In genomic region chr17:76556759-76557367, GRCh38 we compare ENCODE assay signal across 8 cellular contexts. TPM values are rescaled to one million over a fixed set of nuclear protein-coding genes. Genes with fewer than 3 reads are reported as not detected.
DNase-seq lines count a peak whose midpoint lies in the region; ATAC-seq and TF ChIP-seq lines count a peak whose summit lies in the region.

No MANE protein-coding gene starts in this region.

- DNase-seq in GM12864 (ENCODE audit: low read depth), result no peak
- peak; percentile 41 for DNase-seq in RPMI7951 (ENCODE audit: low read depth)
- peak; percentile 70 to 80 for DNase-seq in cardiac fibroblast (ENCODE audit: low read depth in 2 of 2)
- peak in 1 of 3 donors; percentile 57 for DNase-seq in right lobe of liver
- DNase-seq in thoracic aorta (ENCODE audit: low spot score), result no peak
- no peak for DNase-seq in T1000 (lab: John Stamatoyannopoulos, UW)

- ATAC-seq in HG02678 (IDR thresholded peaks at IDR 0.05; ENCODE audit: unreplicated experiment), result peak; percentile 5
- ATAC-seq in right lobe of liver, result peak; percentile 54 to 66 (median 60)
- ATAC-seq in thoracic aorta (ENCODE audit: insufficient number of reproducible peaks, low FRiP score, low read depth), result no peak
- ATAC-seq in HG02973 (IDR thresholded peaks at IDR 0.05; ENCODE audit: unreplicated experiment), result no peak

- H3K9me3 ChIP-seq in right lobe of liver (no peaks in the 10 kb centered on the region), thoracic aorta (no peaks in the 10 kb centered on the region)

- intact Hi-C loops in right lobe of liver (cut with DNase I), result no loop called here

- TF ChIP-seq POLR2A in right lobe of liver (IDR thresholded peaks at IDR 0.05), result no peak

- peak overlapping the region; percentile 98 for H3K4me3 ChIP-seq in GM12864 (ENCODE audit: low read depth, low read length)
- H3K4me3 ChIP-seq in cardiac fibroblast (replicated peaks in 1 of 2; ENCODE audit: low read depth in 2 of 2, low read length in 2 of 2), result peak overlapping the region; percentile 91 to 93
- peak overlapping the region; percentile 73 to 95 (median 86) for H3K4me3 ChIP-seq in right lobe of liver
- peak overlapping the region; percentile 78 for H3K4me3 ChIP-seq in thoracic aorta

- TF ChIP-seq CTCF in GM12864 (IDR thresholded peaks at IDR 0.05; ENCODE audit: low read depth, low read length, missing control alignments) (no peak), cardiac fibroblast (IDR thresholded peaks at IDR 0.05; ENCODE audit: low read depth, low read length) (no peak), right lobe of liver (IDR thresholded peaks at IDR 0.05) (no peak), thoracic aorta (IDR thresholded peaks at IDR 0.05) (no peak)

- H3K4me1 ChIP-seq in right lobe of liver (peaks cover 0 to 36% (median 2%) of the 10 kb centered on the region in 4 donors), thoracic aorta (ENCODE audit: control insufficient read depth in 1 of 2, low read depth in 2 of 2) (peaks cover 5 to 31% of the 10 kb centered on the region in 2 donors)

- H3K36me3 ChIP-seq in right lobe of liver, result peaks cover 0 to 11% (median 6%) of the 10 kb centered on the region in 4 donors
- H3K36me3 ChIP-seq in thoracic aorta, result no peaks in the 10 kb centered on the region

- WGBS in right lobe of liver (ENCODE audit: insufficient coverage, low coverage, low lambda C conversion rate, missing lambda C conversion rate), result 16% methylated on average over 28 of the region's 31 CpGs

- peak overlapping the region; percentile 79 to 96 (median 93) for H3K27ac ChIP-seq in right lobe of liver
- H3K27ac ChIP-seq in thoracic aorta, result peak overlapping the region; percentile 81 to 82

- H3K27me3 ChIP-seq in right lobe of liver, result no peaks in the 10 kb centered on the region
- no peaks in the 10 kb centered on the region for H3K27me3 ChIP-seq in thoracic aorta (replicated peaks; ENCODE audit: insufficient read depth)

RNA-seq across cellular contexts. Expression of gene PRCD, which starts 17.0 kb away (rescaled TPM):
- total RNA-seq in RPMI7951 (2014; rRNA removed; shearing (Covaris generic)), result under 0.01 and 0.48 TPM in 2 replicates
- total RNA-seq in right lobe of liver (1 to 10 TPM in 1 of 6 experiments, under 1 TPM in 2, not detected in 3; 0.12 to 1.3 (median 0.22) TPM), thoracic aorta (1 to 10 TPM; 1.9 to 2.4 TPM)

RNA-seq across cellular contexts. Expression of gene CYGB, which starts 19.4 kb away (rescaled TPM):
- total RNA-seq in RPMI7951 (2014; rRNA removed; shearing (Covaris generic)), result 1.1 and 2.0 TPM in 2 replicates
- total RNA-seq in right lobe of liver (1 to 10 TPM; 1.8 to 4.1 (median 3.1) TPM), thoracic aorta (10 to 100 TPM in 1 of 2 donors, 1 to 10 TPM in 1; 8.3 to 17.7 TPM)

RNA-seq across cellular contexts. Expression of gene ST6GALNAC2, which starts 28.8 kb away (rescaled TPM):
- total RNA-seq in RPMI7951 (2014; rRNA removed; shearing (Covaris generic)), result 10.7 and 11.4 TPM in 2 replicates
- total RNA-seq in right lobe of liver (1 to 10 TPM in 5 of 6 experiments, under 1 TPM in 1; 0.81 to 5.0 (median 2.3) TPM), thoracic aorta (1 to 10 TPM in 1 of 2 donors, not detected in 1; 1.8 TPM)

RNA-seq across cellular contexts. Expression of gene RHBDF2, which starts 55.6 kb away (rescaled TPM):
- 22.6 and 24.0 TPM in 2 replicates for total RNA-seq in RPMI7951 (2014; rRNA removed; shearing (Covaris generic))
- 10 to 100 TPM in 3 of 6 experiments, 1 to 10 TPM in 3; 7.1 to 18.6 (median 11.0) TPM for total RNA-seq in right lobe of liver
- 100 to 1,000 TPM in 1 of 2 donors, 10 to 100 TPM in 1; 91.6 to 153 TPM for total RNA-seq in thoracic aorta

Comparison
In these comparisons a context has a peak if more than half of its experiments do, and no peak if none do; other contexts are left out.
1. DNase-seq: peak in RPMI7951 (single experiment) and cardiac fibroblast (2 of 2); none in GM12864 (single experiment), thoracic aorta (single experiment) and T1000 (single experiment).
2. ATAC-seq: peak in HG02678 (single experiment) and right lobe of liver (4 of 4); none in thoracic aorta (single experiment) and HG02973 (single experiment).
3. Peak in every context shown above with its lines, with median percentiles within 50 percentile points of each other: H3K4me3 ChIP-seq.